Comparison of ENCODE assay signal across 8 cellular contexts in genomic region chr15:63042879-63043340, GRCh38. TPM values are rescaled to one million over a fixed set of nuclear protein-coding genes. Genes with fewer than 3 reads are reported as not detected.
DNase-seq lines count a peak whose midpoint lies in the region; ATAC-seq, FAIRE-seq and TF ChIP-seq lines count a peak whose summit lies in the region.

No MANE protein-coding gene starts in this region.

- H3K4me1 Mint-ChIP-seq in CD8-positive, alpha-beta memory T cell: peaks cover 11 to 30% (median 16%) of the 10 kb centered on the region in 3 donors

- no peak for TF ChIP-seq POLR2A in H54 (IDR thresholded peaks at IDR 0.05; ENCODE audit: low read depth, low read length)

- H3K9me3 ChIP-seq in CD8-positive, alpha-beta memory T cell (ENCODE audit: low read length): no peaks in the 10 kb centered on the region
- H3K9me3 ChIP-seq in neuron (ENCODE audit: low read length): no peaks in the 10 kb centered on the region

- peak overlapping the region in 2 of 8 donors; percentile 58 to 63 for H3K27ac Mint-ChIP-seq in CD8-positive, alpha-beta memory T cell

- POLR2A ChIA-PET in CD8-positive, alpha-beta memory T cell (lab: Charles Lee): no interaction called here
- POLR2A ChIA-PET in RWPE1 (lab: Yijun Ruan, JAX; ENCODE audit: low non-redundant PET): interaction anchor here (1.0 kb wide), 1 partner anchor 114 kb away, joined by 3 read pairs; no protein-coding TSS in a partner anchor

- H3K27me3 Mint-ChIP-seq in CD8-positive, alpha-beta memory T cell: peaks cover 54 to 75% of the 10 kb centered on the region in 2 donors

- H3K36me3 ChIP-seq in CD8-positive, alpha-beta memory T cell (ENCODE audit: insufficient read depth, low read length): no peaks in the 10 kb centered on the region
- H3K36me3 ChIP-seq in neuron (ENCODE audit: insufficient read depth, low read length): peaks cover 14% of the 10 kb centered on the region

- H3K36me3 Mint-ChIP-seq in CD8-positive, alpha-beta memory T cell: no peaks in the 10 kb centered on the region

- H3K9me3 Mint-ChIP-seq in CD8-positive, alpha-beta memory T cell: no peaks in the 10 kb centered on the region

- DNase-seq in CD8-positive, alpha-beta memory T cell: no peak
- DNase-seq in RWPE1 (ENCODE audit: low spot score) (no peak), fibroblast of mammary gland (ENCODE audit: low read depth) (peak; percentile 35), H54 (ENCODE audit: insufficient read length, low spot score) (no peak), NCI-H446 (lab: John Stamatoyannopoulos, UW) (no peak)
- no peak for DNase-seq in NK-92 treated with Interleukin-12 subunit alpha and Interleukin-12 subunit beta, amount 100 ng/mL, for 24 hours (lab: John Stamatoyannopoulos, UW)

- H3K27me3 ChIP-seq in CD8-positive, alpha-beta memory T cell (ENCODE audit: insufficient read depth, low read length, poor library complexity, severe bottlenecking): peaks cover 55% of the 10 kb centered on the region
- peaks cover 19% of the 10 kb centered on the region for H3K27me3 ChIP-seq in neuron (ENCODE audit: insufficient read depth, low read length)

- no peak for TF ChIP-seq CTCF in RWPE1 (conservative IDR thresholded peaks at IDR 0.05; ENCODE audit: low read depth)
- no peak for TF ChIP-seq CTCF in fibroblast of mammary gland (conservative IDR thresholded peaks at IDR 0.05; ENCODE audit: control insufficient read depth, insufficient read depth, low read depth, low read length)

- H3K4me1 ChIP-seq in CD8-positive, alpha-beta memory T cell (ENCODE audit: insufficient read depth, low read length): peaks cover 11% of the 10 kb centered on the region
- H3K4me1 ChIP-seq in neuron (ENCODE audit: insufficient read depth, low read length): peaks cover 28% of the 10 kb centered on the region

- H3K27ac ChIP-seq in CD8-positive, alpha-beta memory T cell (ENCODE audit: low read depth, low read length): no peak overlapping the region
- peak overlapping the region; percentile 48 for H3K27ac ChIP-seq in RWPE1

- CTCF ChIA-PET in CD8-positive, alpha-beta memory T cell (lab: Charles Lee): no interaction called here
- CTCF ChIA-PET in RWPE1 (lab: Yijun Ruan, JAX): no interaction called here

- H3K4me3 ChIP-seq in CD8-positive, alpha-beta memory T cell (ENCODE audit: low read length): no peak overlapping the region
- H3K4me3 ChIP-seq in fibroblast of mammary gland (ENCODE audit: control insufficient read depth, low read depth, low read length) (peak overlapping the region; percentile 69), neuron (ENCODE audit: low read length) (peak overlapping the region; percentile 90)

- H3K4me3 Mint-ChIP-seq in CD8-positive, alpha-beta memory T cell: peak overlapping the region in 6 of 7 donors; percentile 64 to 88 (median 70)

- FAIRE-seq in H54 (lab: Jason Lieb, UNC): no peak

- H2AFZ ChIP-seq in neuron (ENCODE audit: low read depth, low read length): peak overlapping the region; percentile 93

- no peak for ATAC-seq in HG03045 (IDR thresholded peaks at IDR 0.05; ENCODE audit: unreplicated experiment)

RNA-seq across cellular contexts. Expression of gene TPM1, which starts 0.4 kb away (rescaled TPM):
- total RNA-seq in CD8-positive, alpha-beta memory T cell: 1 to 10 TPM; 9.4 to 9.9 TPM
- 8.3 TPM for polyA plus RNA-seq in CD8-positive, alpha-beta memory T cell
